12 cellular contexts compared by ENCODE assay signal in genomic region chr7:157689269-157690057, GRCh38.
DNase-seq lines count a peak whose midpoint lies in the region; ATAC-seq and TF ChIP-seq lines count a peak whose summit lies in the region.
"Had no signal": no experiment of that assay in that cellular context is flagged by ENCODE, and none has a peak within 500 bp of the region (broad histone marks: within the 10 kb centered on the region; RNA-seq: fewer than 3 reads in every experiment).

No MANE protein-coding gene starts in this region.

- H3K9ac ChIP-seq in Loucy (ENCODE audit: low read depth, low read length, poor library complexity, severe bottlenecking) = peak overlapping the region; percentile 76

- H4K20me1 ChIP-seq in Loucy (ENCODE audit: insufficient read depth, low read length, poor library complexity, severe bottlenecking) = no peaks in the 10 kb centered on the region

- H3K9me2 ChIP-seq in Loucy (replicated peaks; ENCODE audit: low read depth, low read length) = no peaks in the 10 kb centered on the region

- peaks cover 38% of the 10 kb centered on the region for H3K79me2 ChIP-seq in Loucy (ENCODE audit: insufficient read depth, low read length)

- H3K4me2 ChIP-seq in Loucy (ENCODE audit: low read depth, low read length, poor library complexity, severe bottlenecking) = peak overlapping the region; percentile 80

- H2AFZ ChIP-seq in Loucy (ENCODE audit: low read length) = no peak overlapping the region

- H3K4me1 ChIP-seq in Loucy (ENCODE audit: insufficient read depth, low read length, poor library complexity, severe bottlenecking) = peaks cover 10% of the 10 kb centered on the region
- H3K4me1 ChIP-seq in effector memory CD4-positive, alpha-beta T cell (ENCODE audit: control insufficient read depth, insufficient read depth, low read length, poor library complexity, severe bottlenecking) = peaks cover 49% of the 10 kb centered on the region

- H3K36me3 ChIP-seq in Loucy (ENCODE audit: insufficient read depth, low read length) = no peaks in the 10 kb centered on the region
- no peaks in the 10 kb centered on the region for H3K36me3 ChIP-seq in effector memory CD4-positive, alpha-beta T cell (ENCODE audit: control insufficient read depth, insufficient read depth, low read length)

- TF ChIP-seq CTCF in Loucy (conservative IDR thresholded peaks at IDR 0.05; ENCODE audit: low read length) = peak; percentile 24; the same call in 1 of the 2 replicates

- peak overlapping the region; percentile 77 for H3K4me3 ChIP-seq in Loucy (ENCODE audit: low read length, poor library complexity, severe bottlenecking)
- H3K4me3 ChIP-seq in effector memory CD4-positive, alpha-beta T cell (ENCODE audit: insufficient read depth, low read depth, low read length, poor library complexity, severe bottlenecking) = peak overlapping the region; percentile 32
- H3K4me3 ChIP-seq: SK-N-MC had no signal

- peak; percentile 52 for DNase-seq in ELF-1 (ENCODE audit: low read depth, low spot score)
- DNase-seq in effector memory CD4-positive, alpha-beta T cell = no peak
- peak; percentile 5 for DNase-seq in pons (ENCODE audit: low spot score)
- no peak for DNase-seq in NCI-H1930 (lab: John Stamatoyannopoulos, UW)
- DNase-seq: activated CD4-positive, alpha-beta T cell treated with anti-CD3 and anti-CD28 coated beads, Interleukin-2, amount 50 U/mL, for 1 hour; NCI-H510A treated with DMSO at 0.1 percent for 48 hours; stimulated activated CD4-positive, alpha-beta T cell treated with anti-CD3 and anti-CD28 coated beads, Interleukin-2, amount 100 ng/mL, for 24 hours had no signal

- no peak overlapping the region for H3K27ac ChIP-seq in effector memory CD4-positive, alpha-beta T cell (ENCODE audit: insufficient read depth, low read length, poor library complexity, severe bottlenecking)
- H3K27ac ChIP-seq: SK-N-MC had no signal

- no peaks in the 10 kb centered on the region; the same call in 1 of the 2 replicates for H3F3A ChIP-seq in Loucy (ENCODE audit: low read depth)

- peaks cover 11% of the 10 kb centered on the region for H3K27me3 ChIP-seq in Loucy (ENCODE audit: insufficient read depth, low read length, poor library complexity, severe bottlenecking)
- peaks cover 81% of the 10 kb centered on the region for H3K27me3 ChIP-seq in effector memory CD4-positive, alpha-beta T cell (replicated peaks; ENCODE audit: control insufficient read depth, insufficient read depth, low read length, poor library complexity, severe bottlenecking)

- H3K9me3 ChIP-seq in Loucy (ENCODE audit: insufficient read depth, low read depth, low read length) = no peaks in the 10 kb centered on the region
- no peaks in the 10 kb centered on the region for H3K9me3 ChIP-seq in effector memory CD4-positive, alpha-beta T cell (ENCODE audit: control insufficient read depth, low read length)

- ATAC-seq in GM19463 (IDR thresholded peaks at IDR 0.05; ENCODE audit: unreplicated experiment) (no peak), GM21529 (IDR thresholded peaks at IDR 0.05; ENCODE audit: unreplicated experiment) (no peak), HG03460 (IDR thresholded peaks at IDR 0.05; ENCODE audit: unreplicated experiment) (no peak)

Comparison
In these comparisons a context has a peak if more than half of its experiments do, and no peak if none do; other contexts are left out.
1. DNase-seq: peak in ELF-1 (single experiment) and pons (single experiment); none in effector memory CD4-positive, alpha-beta T cell (0 of 3) and NCI-H1930 (0 of 2).